Comparison of ENCODE assay signal across 8 cellular contexts in genomic region chr3:189144645-189145044, GRCh38. TPM values are rescaled to one million over a fixed set of nuclear protein-coding genes. Genes with fewer than 3 reads are reported as not detected.
DNase-seq lines count a peak whose midpoint lies in the region; ATAC-seq and TF ChIP-seq lines count a peak whose summit lies in the region.

No MANE protein-coding gene starts in this region.

- H3K18ac ChIP-seq in IMR-90 (ENCODE audit: low read depth, low read length), result no peak overlapping the region

- TF ChIP-seq RAD21 in IMR-90 (IDR thresholded peaks at IDR 0.05; ENCODE audit: low read length), result peak; percentile 14; the same call in 1 of the 2 replicates

- no peaks in the 10 kb centered on the region for H3K36me3 Mint-ChIP-seq in T-helper 1 cell treated with Interleukin-12 subunit alpha and Interleukin-12 subunit beta and Interleukin-4 antibody, amounts not matched to agents 30 μg/mL and 1 μg/mL, for 36 hours (ENCODE audit: low read depth)

- no peak overlapping the region for H3K4me3 ChIP-seq in BLaER1 treated with 17β-estradiol and CSF1 and Interleukin-3, amounts not matched to agents 10 nM and 100 nM
- H3K4me3 ChIP-seq in IMR-90 (ENCODE audit: insufficient read depth, low read depth, low read length), result no peak overlapping the region

- no peak overlapping the region for H2BK5ac ChIP-seq in IMR-90 (ENCODE audit: low read depth, low read length, poor library complexity, severe bottlenecking)

- BruUV-seq in IMR-90 (replicated peaks; lab: Mats Ljungman, UMichigan), result no TSS peak

- peaks cover 44% of the 10 kb centered on the region for H3K4me1 Mint-ChIP-seq in T-helper 1 cell treated with Interleukin-12 subunit alpha and Interleukin-12 subunit beta and Interleukin-4 antibody, amounts not matched to agents 30 μg/mL and 1 μg/mL, for 36 hours (ENCODE audit: low read depth)

- intact Hi-C loops in IMR-90 (cut with micrococcal nuclease), result loop anchor here (5.0 to 10.0 kb wide), 3 partner anchors 167 to 990 kb away; partner anchors contain the start of gene LPP

- no peak overlapping the region for H3K23ac ChIP-seq in IMR-90 (ENCODE audit: low read depth, low read length)

- peak overlapping the region in 7 of 11 experiments; percentile 4 to 70 (median 48); a peak in 13 of 22 replicates for H3K4me2 ChIP-seq in BLaER1 treated with 17β-estradiol and CSF1 and Interleukin-3, amounts not matched to agents 10 nM and 100 nM
- H3K4me2 ChIP-seq in IMR-90 (ENCODE audit: low read depth, low read length), result no peak overlapping the region

- H3K27ac ChIP-seq in BLaER1 treated with 17β-estradiol and CSF1 and Interleukin-3, amounts not matched to agents 10 nM and 100 nM, result peak overlapping the region in 3 of 11 experiments; percentile 30 to 50 (median 46); a peak in 5 of 22 replicates
- no peak overlapping the region for H3K27ac ChIP-seq in IMR-90 (ENCODE audit: insufficient read depth, low read length)

- no peak overlapping the region for H4K91ac ChIP-seq in IMR-90 (ENCODE audit: insufficient read depth, low read depth, low read length)

- H2BK15ac ChIP-seq in IMR-90 (ENCODE audit: low read depth, low read length), result no peak overlapping the region

- POLR2A ChIA-PET in IMR-90 (lab: Charles Lee; ENCODE audit: unreplicated experiment), result no interaction called here

- no peak for TF ChIP-seq POLR2A in IMR-90 (IDR thresholded peaks at IDR 0.05; ENCODE audit: low read depth, low read length)

- H3K36me3 ChIP-seq in BLaER1 treated with 17β-estradiol and CSF1 and Interleukin-3, amounts not matched to agents 10 nM and 100 nM, result no peaks in the 10 kb centered on the region
- no peaks in the 10 kb centered on the region for H3K36me3 ChIP-seq in IMR-90 (ENCODE audit: control insufficient read depth, insufficient read depth, low read length)

- H3K79me1 ChIP-seq in IMR-90 (ENCODE audit: low read depth in 1 of 2, low read length in 2 of 2), result no peaks in the 10 kb centered on the region

- H3K4me3 Mint-ChIP-seq in T-helper 1 cell treated with Interleukin-12 subunit alpha and Interleukin-12 subunit beta and Interleukin-4 antibody, amounts not matched to agents 30 μg/mL and 1 μg/mL, for 36 hours, result no peak overlapping the region

- no peaks in the 10 kb centered on the region for H4K20me1 ChIP-seq in BLaER1 treated with 17β-estradiol and CSF1 and Interleukin-3, amounts not matched to agents 10 nM and 100 nM
- H4K20me1 ChIP-seq in IMR-90 (ENCODE audit: insufficient read depth, low read length), result no peaks in the 10 kb centered on the region

- TF ChIP-seq CTCF in IMR-90 (conservative IDR thresholded peaks at IDR 0.05; ENCODE audit: low read depth, low read length), result no peak

- no peaks in the 10 kb centered on the region for H3K27me3 ChIP-seq in BLaER1 treated with 17β-estradiol and CSF1 and Interleukin-3, amounts not matched to agents 10 nM and 100 nM
- H3K27me3 ChIP-seq in IMR-90 (ENCODE audit: control insufficient read depth, insufficient read depth, low read length), result peaks cover 16% of the 10 kb centered on the region

- H3K56ac ChIP-seq in IMR-90 (ENCODE audit: extremely low read depth, insufficient read depth, low read length), result no peak overlapping the region

- H2BK20ac ChIP-seq in IMR-90 (ENCODE audit: low read depth, low read length), result no peak overlapping the region

- in situ Hi-C loops in IMR-90 (cut with MboI; ENCODE audit: low sequenced_read_pairs), result loop anchor here (25.0 kb wide), 1 partner anchor 682 kb away; no protein-coding TSS in a partner anchor

- H3K9ac ChIP-seq in BLaER1 treated with 17β-estradiol and CSF1 and Interleukin-3, amounts not matched to agents 10 nM and 100 nM, result peak overlapping the region in 2 of 11 experiments; percentile 29 to 45; a peak in 2 of 22 replicates
- H3K9ac ChIP-seq in IMR-90 (ENCODE audit: low read depth, low read length), result no peak overlapping the region

- no peak overlapping the region for H2AFZ ChIP-seq in IMR-90 (replicated peaks; ENCODE audit: low read length, poor library complexity)

- no peak overlapping the region for H4K5ac ChIP-seq in IMR-90 (ENCODE audit: low read depth, low read length)

- no peaks in the 10 kb centered on the region for H3K9me3 ChIP-seq in BLaER1 treated with 17β-estradiol and CSF1 and Interleukin-3, amounts not matched to agents 10 nM and 100 nM (replicated peaks in 1 of 11)
- no peaks in the 10 kb centered on the region for H3K9me3 ChIP-seq in IMR-90 (ENCODE audit: control insufficient read depth, insufficient read depth, low read length)

- H2AK5ac ChIP-seq in IMR-90 (ENCODE audit: low read depth, low read length), result no peak overlapping the region

- no peaks in the 10 kb centered on the region for H3K9me3 Mint-ChIP-seq in T-helper 1 cell treated with Interleukin-12 subunit alpha and Interleukin-12 subunit beta and Interleukin-4 antibody, amounts not matched to agents 30 μg/mL and 1 μg/mL, for 36 hours

- no peak overlapping the region for H3K14ac ChIP-seq in IMR-90 (replicated peaks; ENCODE audit: low read depth, low read length)

- H2AK9ac ChIP-seq in IMR-90 (replicated peaks; ENCODE audit: low read depth, low read length, poor library complexity), result no peak overlapping the region

- CTCF ChIA-PET in IMR-90 (lab: Yijun Ruan, JAX), result interaction anchor here (1.6 kb wide), 1 partner anchor 1404 kb away, joined by 4 read pairs; no protein-coding TSS in a partner anchor

- H3K4ac ChIP-seq in IMR-90 (ENCODE audit: low read depth, low read length), result no peak overlapping the region

- ATAC-seq in IMR-90 (ENCODE audit: low read depth) (no peak), GM21786 (IDR thresholded peaks at IDR 0.05; ENCODE audit: unreplicated experiment) (no peak), GM21825 (IDR thresholded peaks at IDR 0.05; ENCODE audit: unreplicated experiment) (no peak)

- H3K4me1 ChIP-seq in BLaER1 treated with 17β-estradiol and CSF1 and Interleukin-3, amounts not matched to agents 10 nM and 100 nM, result peaks cover 0 to 32% (median 12%) of the 10 kb centered on the region in 10 experiments; a peak in 11 of 20 replicates
- 0 out of 2 replicates have a peak, but pooled peaks cover 3% of the 10 kb centered on the region for H3K4me1 ChIP-seq in IMR-90 (ENCODE audit: control insufficient read depth, insufficient read depth, low read length)

- no CpG with 5 or more reads among the region's 5 CpGs for WGBS in IMR-90 (ENCODE audit: extremely low coverage in 2 of 2, insufficient read length in 1 of 2), 2 experiments

- peak overlapping the region; percentile 10 for H3K27ac Mint-ChIP-seq in T-helper 1 cell treated with Interleukin-12 subunit alpha and Interleukin-12 subunit beta and Interleukin-4 antibody, amounts not matched to agents 30 μg/mL and 1 μg/mL, for 36 hours

- peak; percentile 23 for DNase-seq in IMR-90
- DNase-seq in iris pigment epithelial cell (ENCODE audit: low read depth), result peak; percentile 61
- DNase-seq in AG20443 (ENCODE audit: low spot score), result no peak
- no peak for DNase-seq in NCI-H187 treated with DMSO at 0.1 percent for 48 hours (lab: John Stamatoyannopoulos, UW)

- peaks cover 15% of the 10 kb centered on the region for H3K27me3 Mint-ChIP-seq in T-helper 1 cell treated with Interleukin-12 subunit alpha and Interleukin-12 subunit beta and Interleukin-4 antibody, amounts not matched to agents 30 μg/mL and 1 μg/mL, for 36 hours (ENCODE audit: low read depth)

- no peaks in the 10 kb centered on the region for H3K9me1 ChIP-seq in IMR-90 (ENCODE audit: insufficient read depth, low read length)

- H4K8ac ChIP-seq in IMR-90 (ENCODE audit: low read depth in 2 of 2, low read length in 2 of 2), result no peak overlapping the region

- H2BK120ac ChIP-seq in IMR-90 (ENCODE audit: low read depth, low read length), result no peak overlapping the region

- dilution Hi-C loops in IMR-90 (cut with HindIII; ENCODE audit: low sequenced_read_pairs, unreplicated experiment), result no loop called here

TF ChIP-seq in IMR-90, 13 proteins besides CTCF, POLR2A, EP300 and RAD21:
- TF ChIP-seq SMC3 (IDR thresholded peaks at IDR 0.05; ENCODE audit: low read depth, low read length) (no peak), MAZ (IDR thresholded peaks at IDR 0.05; ENCODE audit: borderline replicate concordance, low read depth, low read length) (no peak), RFX5 (IDR thresholded peaks at IDR 0.05; ENCODE audit: low read depth, low read length) (no peak), CEBPB (IDR thresholded peaks at IDR 0.05; ENCODE audit: low read depth, low read length) (no peak), FOS (IDR thresholded peaks at IDR 0.05; ENCODE audit: low read depth, low read length) (no peak), NFE2L2 (IDR thresholded peaks at IDR 0.05; ENCODE audit: low read depth, low read length) (no peak), BHLHE40 (IDR thresholded peaks at IDR 0.05; ENCODE audit: low read depth, low read length) (no peak)
TF ChIP-seq in IMR-90: peak in this region for 0.

RNA-seq across cellular contexts. Expression of gene TPRG1, which starts 27.1 kb away (rescaled TPM):
- 0.56 TPM in 1 of 2 replicates, not detected in the other for total RNA-seq in IMR-90 (2012; rRNA removed)
- polyA plus RNA-seq in IMR-90 (2012; rRNA removed), result 0.14 and 0.17 TPM in 2 replicates
- 0.01 TPM in 1 of 2 replicates, not detected in the other for polyA plus RNA-seq in IMR-90 (2012; cell fraction: cytosol; rRNA removed)
- polyA plus RNA-seq in IMR-90 (2012; cell fraction: nucleus; rRNA removed; ENCODE audit: low replicate concordance), result 0.44 and 2.5 TPM in 2 replicates

Comparison
In these comparisons a context has a peak if more than half of its experiments do, and no peak if none do; other contexts are left out.
1. DNase-seq: peak in IMR-90 (single experiment) and iris pigment epithelial cell (single experiment); none in AG20443 (single experiment) and NCI-H187 treated with DMSO at 0.1 percent for 48 hours (single experiment).